In genomic region chr6:47853766-47854165, GRCh38 we compare ENCODE assay signal across 23 cellular contexts.
DNase-seq lines count a peak whose midpoint lies in the region; ATAC-seq, FAIRE-seq and TF ChIP-seq lines count a peak whose summit lies in the region.
"Had no signal": no experiment of that assay in that cellular context is flagged by ENCODE, and none has a peak within 500 bp of the region (broad histone marks: within the 10 kb centered on the region; RNA-seq: fewer than 3 reads in every experiment).

No MANE protein-coding gene starts in this region.

- H3K4me3 Mint-ChIP-seq in Calu3 (ENCODE audit: low read depth, unreplicated experiment), result no peak overlapping the region
- H3K4me3 Mint-ChIP-seq: CD4-positive, alpha-beta T cell had no signal

- no peaks in the 10 kb centered on the region for H3F3A ChIP-seq in GM23248 (ENCODE audit: insufficient read depth)

- H3K4me1 ChIP-seq in left ventricle myocardium inferior (no peaks in the 10 kb centered on the region), GM23248 (ENCODE audit: insufficient read depth) (no peaks in the 10 kb centered on the region), pancreas (no peaks in the 10 kb centered on the region)
- H3K4me1 ChIP-seq: BE2C, Caco-2 had no signal

- WGBS in GM23248 (ENCODE audit: low coverage in 1 of 2, low lambda C conversion rate in 2 of 2, missing lambda C conversion rate in 2 of 2), 2 experiments, result 26 to 28% methylated on average over 3 of the region's 3 CpGs
- WGBS in pancreas, 2 donors, result 45 to 52% methylated on average over 3 of the region's 3 CpGs

- no TSS peak for BruUV-seq in Calu3 (replicated peaks; lab: Mats Ljungman, UMichigan)

- H3K79me2 ChIP-seq in GM23248 (ENCODE audit: insufficient read depth), result no peaks in the 10 kb centered on the region

- H3K27ac Mint-ChIP-seq in Calu3 (ENCODE audit: unreplicated experiment), result no peak overlapping the region
- H3K27ac Mint-ChIP-seq: CD4-positive, alpha-beta T cell had no signal

- H3K9me3 ChIP-seq in left ventricle myocardium inferior (replicated peaks) (no peaks in the 10 kb centered on the region), GM23248 (ENCODE audit: low read depth) (no peaks in the 10 kb centered on the region), pancreas (no peaks in the 10 kb centered on the region)
- H3K9me3 ChIP-seq: BE2C, Caco-2, SK-N-SH had no signal

- no peaks in the 10 kb centered on the region for H3K9me2 ChIP-seq in GM23248 (ENCODE audit: insufficient read depth)
- H3K9me2 ChIP-seq: SK-N-SH had no signal

- intact Hi-C loops in left ventricle myocardium inferior (cut with micrococcal nuclease) (no loop called here), left cardiac atrium (cut with DNase I) (no loop called here), Calu3 (cut with micrococcal nuclease; ENCODE audit: unreplicated experiment) (no loop called here), pancreas (cut with DNase I) (no loop called here)

- H2AFZ ChIP-seq in GM23248, result no peak overlapping the region

- no peak overlapping the region for H3K9ac ChIP-seq in GM23248
- H3K9ac ChIP-seq: SK-N-SH had no signal

- FAIRE-seq in pancreas (lab: Jason Lieb, UNC), result no peak
- FAIRE-seq: GM12878, H1, K562, RCC 7860 had no signal

- H3K27me3 Mint-ChIP-seq in Calu3 (ENCODE audit: unreplicated experiment), result peaks cover 51% of the 10 kb centered on the region

- no peaks in the 10 kb centered on the region for H3K9me3 Mint-ChIP-seq in Calu3 (ENCODE audit: low read depth, unreplicated experiment)
- H3K9me3 Mint-ChIP-seq: CD4-positive, alpha-beta T cell had no signal

- no peaks in the 10 kb centered on the region for H3K36me3 ChIP-seq in left ventricle myocardium inferior
- no peaks in the 10 kb centered on the region for H3K36me3 ChIP-seq in GM23248 (ENCODE audit: low read depth)
- H3K36me3 ChIP-seq in pancreas, result no peaks in the 10 kb centered on the region
- H3K36me3 ChIP-seq: BE2C had no signal

- H3K4me1 Mint-ChIP-seq in Calu3 (ENCODE audit: low read depth, unreplicated experiment), result no peaks in the 10 kb centered on the region

- DNase-seq in left ventricle myocardium inferior (no peak), left cardiac atrium (no peak), SK-MEL-5 (ENCODE audit: low read depth, low spot score) (peak; percentile 41), myocyte (ENCODE audit: low read depth) (peak; percentile 15), Calu3 (no peak), GM23248 (no peak), activated gamma-delta T cell (lab: John Stamatoyannopoulos, UW) (no peak), pancreas (no peak)
- DNase-seq: BE2C; Caco-2; CD4-positive, alpha-beta T cell; NCI-H1105 treated with DMSO at 0.1 percent for 48 hours; NCI-H187; NCI-H2107; NCI-H226; NCI-H524 treated with DMSO at 0.1 percent for 48 hours; NK-92 treated with Interleukin-12 subunit alpha and Interleukin-12 subunit beta, amount 100 ng/mL, for 24 hours; SK-N-SH had no signal

- H3K36me3 Mint-ChIP-seq in Calu3 (ENCODE audit: insufficient read depth, unreplicated experiment), result no peaks in the 10 kb centered on the region

- ATAC-seq in left cardiac atrium (no peak), pancreas (no peak)
- ATAC-seq: GM12878, K562, Right ventricle myocardium inferior had no signal

- CTCF ChIA-PET in Calu3 (lab: Charles Lee), result no interaction called here

- H3K27me3 ChIP-seq in left ventricle myocardium inferior (ENCODE audit: low read depth) (peaks cover 4% of the 10 kb centered on the region), GM23248 (replicated peaks; ENCODE audit: insufficient read depth) (no peaks in the 10 kb centered on the region), pancreas (no peaks in the 10 kb centered on the region)
- H3K27me3 ChIP-seq: BE2C had no signal

- no peak overlapping the region for H3K4me3 ChIP-seq in left ventricle myocardium inferior
- no peak overlapping the region for H3K4me3 ChIP-seq in GM23248
- H3K4me3 ChIP-seq in pancreas, result no peak overlapping the region
- H3K4me3 ChIP-seq: GM12878, K562 had no signal

- H3K27ac ChIP-seq in left ventricle myocardium inferior (replicated peaks) (no peak overlapping the region), GM23248 (no peak overlapping the region), pancreas (no peak overlapping the region)

- in situ Hi-C loops in SK-MEL-5 (cut with HindIII; ENCODE audit: low pct_unique_long_range_greater_than_20kb, low sequenced_read_pairs), result no loop called here
- in situ Hi-C loops in GM23248 (cut with MboI), result no loop called here

- no peaks in the 10 kb centered on the region for H4K20me1 ChIP-seq in GM23248 (ENCODE audit: insufficient read depth)

- H3K4me2 ChIP-seq in GM23248 (ENCODE audit: unreplicated experiment), result no peak overlapping the region
- H3K4me2 ChIP-seq: SK-N-SH had no signal

- TF ChIP-seq CTCF in left ventricle myocardium inferior (IDR thresholded peaks at IDR 0.05; ENCODE audit: borderline replicate concordance) (peak; percentile 30), Calu3 (IDR thresholded peaks at IDR 0.05; ENCODE audit: unreplicated experiment) (no peak), pancreas (IDR thresholded peaks at IDR 0.05) (no peak)

Comparison
In these comparisons a context has a peak if more than half of its experiments do, and no peak if none do; other contexts are left out.
1. DNase-seq: peak in SK-MEL-5 (single experiment) and myocyte (single experiment); none in left ventricle myocardium inferior (single experiment), left cardiac atrium (single experiment), Calu3 (single experiment), GM23248 (single experiment), activated gamma-delta T cell (single experiment) and pancreas (0 of 6).